Comparison of ENCODE assay signal across 1 cellular context in genomic region chr2:222293660-222294630, GRCh38.
TF ChIP-seq lines count a peak whose summit lies in the region.

No MANE protein-coding gene starts in this region.

TF ChIP-seq in WTC11, 78 proteins besides CTCF, POLR2A, EP300 and RAD21 (continued from another document):
- TF ChIP-seq ZNF532 (CRISPR knock-in tag; IDR thresholded peaks at IDR 0.05; ENCODE audit: borderline replicate concordance) (no peak), ZNF219 (CRISPR knock-in tag; IDR thresholded peaks at IDR 0.05; ENCODE audit: borderline replicate concordance) (no peak), MYBL2 (CRISPR knock-in tag; IDR thresholded peaks at IDR 0.05) (no peak), ZBTB21 (CRISPR knock-in tag; IDR thresholded peaks at IDR 0.05; ENCODE audit: borderline replicate concordance) (no peak)
